In genomic region chr5:57779383-57780223, GRCh38 we compare ENCODE assay signal across 8 cellular contexts.
DNase-seq lines count a peak whose midpoint lies in the region; ATAC-seq, FAIRE-seq and TF ChIP-seq lines count a peak whose summit lies in the region.

No MANE protein-coding gene starts in this region.

- H3K27ac ChIP-seq in ACC112 (ENCODE audit: low read depth, low read length): no peak overlapping the region
- H3K27ac ChIP-seq in OCI-LY1 (ENCODE audit: low read depth, low read length, poor library complexity, severe bottlenecking): no peak overlapping the region
- no peak overlapping the region for H3K27ac ChIP-seq in transverse colon

- DNase-seq in cardiac fibroblast (ENCODE audit: low read depth in 2 of 2) (peak; percentile 84 to 86), kidney tubule cell (ENCODE audit: low spot score) (peak; percentile 87), transverse colon (no peak)

- no peak overlapping the region for H3K4me3 ChIP-seq in ACC112 (ENCODE audit: low read depth, low read length)
- H3K4me3 ChIP-seq in OCI-LY1 (ENCODE audit: low read depth, low read length, poor library complexity, severe bottlenecking): no peak overlapping the region
- no peak overlapping the region for H3K4me3 ChIP-seq in cardiac fibroblast (replicated peaks in 1 of 2; ENCODE audit: low read depth in 2 of 2, low read length in 2 of 2)
- no peak overlapping the region for H3K4me3 ChIP-seq in transverse colon

- no peaks in the 10 kb centered on the region for H3F3A ChIP-seq in OCI-LY1 (ENCODE audit: insufficient read depth, low read length)

- no peaks in the 10 kb centered on the region for H3K9me2 ChIP-seq in OCI-LY1 (ENCODE audit: low read depth, low read length)

- H3K4me1 ChIP-seq in ACC112 (ENCODE audit: control insufficient read depth, insufficient read depth, low read length, unreplicated experiment): peaks cover 25% of the 10 kb centered on the region
- H3K4me1 ChIP-seq in OCI-LY1 (ENCODE audit: insufficient read depth, low read length, severe bottlenecking): no peaks in the 10 kb centered on the region
- peaks cover 0 to 25% (median 2%) of the 10 kb centered on the region in 4 donors for H3K4me1 ChIP-seq in transverse colon

- FAIRE-seq in G401.6 (lab: Jason Lieb, UNC): peak; percentile 45

- H3K79me2 ChIP-seq in ACC112 (ENCODE audit: control insufficient read depth, insufficient read depth, low read length, unreplicated experiment) (no peaks in the 10 kb centered on the region), OCI-LY1 (ENCODE audit: insufficient read depth, low read length) (no peaks in the 10 kb centered on the region)

- no peak overlapping the region for H3K9ac ChIP-seq in OCI-LY1 (ENCODE audit: low read length)

- H3K27me3 ChIP-seq in ACC112 (ENCODE audit: insufficient read depth, low read length): no peaks in the 10 kb centered on the region
- no peaks in the 10 kb centered on the region for H3K27me3 ChIP-seq in OCI-LY1 (ENCODE audit: insufficient read depth, low read length)
- no peaks in the 10 kb centered on the region for H3K27me3 ChIP-seq in transverse colon

- no peak for TF ChIP-seq EP300 in transverse colon (IDR thresholded peaks at IDR 0.05; ENCODE audit: low read depth)

- ATAC-seq in HG03342 (IDR thresholded peaks at IDR 0.05; ENCODE audit: unreplicated experiment) (peak; percentile 58), GM18517 (IDR thresholded peaks at IDR 0.05; ENCODE audit: unreplicated experiment) (no peak)

- H3K36me3 ChIP-seq in ACC112 (ENCODE audit: insufficient read depth, low read length): no peaks in the 10 kb centered on the region
- no peaks in the 10 kb centered on the region for H3K36me3 ChIP-seq in OCI-LY1 (ENCODE audit: insufficient read depth, low read length)
- H3K36me3 ChIP-seq in transverse colon: no peaks in the 10 kb centered on the region

- TF ChIP-seq CTCF in OCI-LY1 (IDR thresholded peaks at IDR 0.05; ENCODE audit: low read length) (peak; percentile 57), cardiac fibroblast (IDR thresholded peaks at IDR 0.05; ENCODE audit: low read depth, low read length) (peak; percentile 49), transverse colon (IDR thresholded peaks at IDR 0.05) (peak; percentile 44 to 59 (median 47))

- H2AFZ ChIP-seq in ACC112 (ENCODE audit: low read length, unreplicated experiment) (peak overlapping the region; percentile 30), OCI-LY1 (ENCODE audit: low read length) (no peak overlapping the region)

- TF ChIP-seq POLR2A in transverse colon (IDR thresholded peaks at IDR 0.05): no peak

- intact Hi-C loops in transverse colon (cut with DNase I; ENCODE audit: low total_unique reads): loop anchor here (5.0 to 10.0 kb wide), 2 partner anchors 475 to 683 kb away; partner anchors contain the start of gene PLK2

- 47 to 50% methylated on average over 3 of the region's 3 CpGs for WGBS in transverse colon (ENCODE audit: low coverage in 1 of 2), 2 donors

- H3K9me3 ChIP-seq in OCI-LY1 (ENCODE audit: low read length): no peaks in the 10 kb centered on the region
- H3K9me3 ChIP-seq in transverse colon: no peaks in the 10 kb centered on the region

- no peak overlapping the region for H3K4me2 ChIP-seq in OCI-LY1 (ENCODE audit: low read length)

- in situ Hi-C loops in transverse colon (cut with MboI; ENCODE audit: low pct_ligation_motif_present in 1 of 4, low pct_unique_long_range_greater_than_20kb in 1 of 4, low sequenced_read_pairs in 3 of 4): loop anchor here in 3 of 4 donors (10.0 to 25.0 kb wide), 3 partner anchors 467 to 685 kb away; partner anchors contain the start of gene PLK2 (in 1 of the 3)

- no peaks in the 10 kb centered on the region for H4K20me1 ChIP-seq in OCI-LY1 (ENCODE audit: insufficient read depth, low read length)
